ENCODE assay signal across 1 cellular context in the genomic region with DNA sequence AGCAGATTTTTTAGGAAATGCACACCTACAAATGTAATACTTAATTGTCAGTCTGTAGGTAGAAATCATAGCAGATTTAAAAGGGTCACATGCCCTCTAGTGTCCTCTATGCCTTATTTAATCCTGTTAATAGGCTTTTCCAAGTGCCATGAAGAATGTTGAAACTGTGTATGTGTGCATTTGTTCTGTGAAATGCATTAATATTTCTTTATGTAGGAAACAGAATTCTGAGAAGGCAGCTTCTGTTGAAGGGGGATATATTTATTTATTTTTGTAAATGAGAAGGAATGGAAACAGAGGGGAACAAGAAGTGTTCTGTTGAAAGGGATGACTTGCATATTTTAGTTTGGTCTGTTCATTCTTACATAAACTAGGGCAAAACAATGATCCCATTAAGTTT.
TF ChIP-seq lines count a peak whose summit lies in the region.

No MANE protein-coding gene starts in this region.

TF ChIP-seq in WTC11, 78 proteins besides CTCF, POLR2A, EP300 and RAD21 (continued from another document):
- TF ChIP-seq ZNF425 (CRISPR knock-in tag; conservative IDR thresholded peaks at IDR 0.05): no peak
- TF ChIP-seq ZNF317 (CRISPR knock-in tag; IDR thresholded peaks at IDR 0.05; ENCODE audit: borderline replicate concordance, low read depth): no peak
- no peak for TF ChIP-seq ZNF263 (CRISPR knock-in tag; IDR thresholded peaks at IDR 0.05; ENCODE audit: low read depth)
- no peak for TF ChIP-seq NFYB (CRISPR knock-in tag; conservative IDR thresholded peaks at IDR 0.05; ENCODE audit: low read depth)
- no peak for TF ChIP-seq RELA (CRISPR knock-in tag; IDR thresholded peaks at IDR 0.05; ENCODE audit: borderline replicate concordance)
- no peak for TF ChIP-seq ZNF396 (CRISPR knock-in tag; IDR thresholded peaks at IDR 0.05; ENCODE audit: borderline replicate concordance)
TF ChIP-seq in WTC11: peak in this region for 0.
